8 cellular contexts compared by ENCODE assay signal in genomic region chr2:60883896-60884295, GRCh38. TPM values are rescaled to one million over a fixed set of nuclear protein-coding genes. Genes with fewer than 3 reads are reported as not detected.
A peak's percentile ranks its signal among the peaks of the same experiment; 100 is the strongest.
DNase-seq lines count a peak whose midpoint lies in the region; TF ChIP-seq lines count a peak whose summit lies in the region.

No MANE protein-coding gene starts in this region.

- peak overlapping the region; percentile 91 for H3K4me3 Mint-ChIP-seq in Caco-2 (ENCODE audit: unreplicated experiment)

- H3K27ac Mint-ChIP-seq in Caco-2 (ENCODE audit: unreplicated experiment): peak overlapping the region; percentile 97

- no peaks in the 10 kb centered on the region for H3K9me3 Mint-ChIP-seq in Caco-2 (ENCODE audit: unreplicated experiment)

- no peaks in the 10 kb centered on the region for H3K9me3 ChIP-seq in Caco-2
- H3K9me3 ChIP-seq in OCI-LY3 (ENCODE audit: insufficient read depth, low read length): no peaks in the 10 kb centered on the region
- H3K9me3 ChIP-seq in effector memory CD4-positive, alpha-beta T cell (ENCODE audit: control insufficient read depth, low read length): no peaks in the 10 kb centered on the region
- no peaks in the 10 kb centered on the region for H3K9me3 ChIP-seq in osteoblast (ENCODE audit: low read depth, low read length)

- H3K79me2 ChIP-seq in OCI-LY3 (ENCODE audit: low read length): peaks cover 75% of the 10 kb centered on the region
- H3K79me2 ChIP-seq in osteoblast (ENCODE audit: insufficient read depth, low read length): peaks cover 47% of the 10 kb centered on the region

- H3K36me3 ChIP-seq in Caco-2 (ENCODE audit: control insufficient read depth, insufficient read depth, low read length) (no peaks in the 10 kb centered on the region), OCI-LY3 (replicated peaks; ENCODE audit: low read depth, low read length) (peaks cover 12% of the 10 kb centered on the region), osteoblast (ENCODE audit: insufficient read depth, low read length) (no peaks in the 10 kb centered on the region)
- H3K36me3 ChIP-seq in effector memory CD4-positive, alpha-beta T cell (ENCODE audit: control insufficient read depth, insufficient read depth, low read length): no peaks in the 10 kb centered on the region

- H3K4me1 ChIP-seq in Caco-2: peaks cover 5% of the 10 kb centered on the region; the same call in 1 of the 2 replicates
- peaks cover 51% of the 10 kb centered on the region for H3K4me1 ChIP-seq in OCI-LY3 (ENCODE audit: low read length)
- peaks cover 17% of the 10 kb centered on the region for H3K4me1 ChIP-seq in effector memory CD4-positive, alpha-beta T cell (ENCODE audit: control insufficient read depth, insufficient read depth, low read length, poor library complexity, severe bottlenecking)
- peaks cover 17% of the 10 kb centered on the region for H3K4me1 ChIP-seq in osteoblast (ENCODE audit: insufficient read depth, low read length)

- no peaks in the 10 kb centered on the region for H3K27me3 Mint-ChIP-seq in Caco-2 (ENCODE audit: insufficient read depth, unreplicated experiment)

- CTCF ChIA-PET in Caco-2 (lab: Charles Lee): no interaction called here

- peak overlapping the region; percentile 94 for H3K27ac ChIP-seq in OCI-LY3 (ENCODE audit: low read length)
- H3K27ac ChIP-seq in effector memory CD4-positive, alpha-beta T cell (ENCODE audit: insufficient read depth, low read length, poor library complexity, severe bottlenecking): peak overlapping the region; percentile 100
- peak overlapping the region; percentile 97 for H3K27ac ChIP-seq in osteoblast (ENCODE audit: low read depth, low read length)
- no peak overlapping the region for H3K27ac ChIP-seq in coronary artery

- DNase-seq in Caco-2 (no peak), osteoblast (ENCODE audit: insufficient read length, low spot score, missing footprints) (no peak), CD1c-positive myeloid dendritic cell (ENCODE audit: extremely low spot score) (no peak), coronary artery (ENCODE audit: low spot score) (no peak), AG08396 (ENCODE audit: low spot score) (no peak)
- DNase-seq in effector memory CD4-positive, alpha-beta T cell: no peak
- no peak for DNase-seq in stimulated activated CD4-positive, alpha-beta T cell treated with anti-CD3 and anti-CD28 coated beads, Interleukin-4, amount 100 ng/mL, for 4 hours

- H3K4me3 ChIP-seq in Caco-2 (ENCODE audit: low read depth, low read length): no peak overlapping the region
- H3K4me3 ChIP-seq in OCI-LY3 (ENCODE audit: low read length): peak overlapping the region; percentile 82
- H3K4me3 ChIP-seq in effector memory CD4-positive, alpha-beta T cell (ENCODE audit: insufficient read depth, low read depth, low read length, poor library complexity, severe bottlenecking): peak overlapping the region; percentile 23
- H3K4me3 ChIP-seq in osteoblast (ENCODE audit: insufficient read depth, low read length): no peak overlapping the region
- H3K4me3 ChIP-seq in coronary artery: no peak overlapping the region

- peak overlapping the region; percentile 90 for H3K4me2 ChIP-seq in OCI-LY3 (ENCODE audit: low read length)
- H3K4me2 ChIP-seq in osteoblast (ENCODE audit: insufficient read depth, low read length): peak overlapping the region; percentile 95

- peak overlapping the region; percentile 81 for H3K9ac ChIP-seq in OCI-LY3 (ENCODE audit: low read length)

- TF ChIP-seq CTCF in Caco-2 (IDR thresholded peaks at IDR 0.05; ENCODE audit: insufficient read depth in 1 of 2, low read depth in 1 of 2, low read length in 1 of 2, severe bottlenecking in 1 of 2, unreplicated experiment in 1 of 2) (no peak), OCI-LY3 (IDR thresholded peaks at IDR 0.05; ENCODE audit: low read depth, low read length) (no peak), osteoblast (IDR thresholded peaks at IDR 0.05; ENCODE audit: extremely low read depth, low read depth, low read length) (no peak), coronary artery (IDR thresholded peaks at IDR 0.05) (no peak)

- H4K20me1 ChIP-seq in OCI-LY3 (ENCODE audit: insufficient read depth, low read length): peaks cover 44% of the 10 kb centered on the region
- peaks cover 6% of the 10 kb centered on the region for H4K20me1 ChIP-seq in osteoblast (ENCODE audit: insufficient read depth, low read length)

- POLR2A ChIA-PET in Caco-2 (lab: Charles Lee): no interaction called here

- H3K27me3 ChIP-seq in Caco-2 (replicated peaks; ENCODE audit: control insufficient read depth, insufficient read depth, low read length) (no peaks in the 10 kb centered on the region), OCI-LY3 (ENCODE audit: low read depth, low read length) (no peaks in the 10 kb centered on the region), osteoblast (ENCODE audit: insufficient read depth, low read length) (no peaks in the 10 kb centered on the region)
- H3K27me3 ChIP-seq in effector memory CD4-positive, alpha-beta T cell (replicated peaks; ENCODE audit: control insufficient read depth, insufficient read depth, low read length, poor library complexity, severe bottlenecking): no peaks in the 10 kb centered on the region

- H3K4me1 Mint-ChIP-seq in Caco-2 (ENCODE audit: low read depth, unreplicated experiment): peaks cover 20% of the 10 kb centered on the region

- H2AFZ ChIP-seq in OCI-LY3 (ENCODE audit: low read depth, low read length) (no peak overlapping the region), osteoblast (ENCODE audit: low read length) (no peak overlapping the region)

- no TSS peak for BruUV-seq in Caco-2 (replicated peaks; lab: Mats Ljungman, UMichigan)

- peaks cover 13% of the 10 kb centered on the region for H3K36me3 Mint-ChIP-seq in Caco-2 (ENCODE audit: insufficient read depth, unreplicated experiment)

- intact Hi-C loops in Caco-2 (cut with micrococcal nuclease; ENCODE audit: unreplicated experiment): loop anchor here (5.0 kb wide), 2 partner anchors 77 to 177 kb away; no protein-coding TSS in a partner anchor

RNA-seq across cellular contexts. Expression of gene REL, which starts 2.5 kb away (rescaled TPM):
- total RNA-seq in Caco-2 (2022) (11.8 and 12.2 TPM in 2 replicates), osteoblast (6.2 and 6.8 TPM in 2 replicates)

Comparison
In these comparisons a context has a peak if more than half of its experiments do, and no peak if none do; other contexts are left out.
1. H3K4me3 ChIP-seq: peak in OCI-LY3 (single experiment) and effector memory CD4-positive, alpha-beta T cell (single experiment); none in Caco-2 (single experiment), osteoblast (single experiment) and coronary artery (single experiment).
2. H3K27ac ChIP-seq: peak in OCI-LY3 (single experiment), effector memory CD4-positive, alpha-beta T cell (single experiment) and osteoblast (single experiment); none in coronary artery (0 of 2).